In genomic region chr12:96121271-96121711, GRCh38 we compare ENCODE assay signal across 10 cellular contexts.
DNase-seq lines count a peak whose midpoint lies in the region; ATAC-seq, FAIRE-seq and TF ChIP-seq lines count a peak whose summit lies in the region.
"Had no signal": no experiment of that assay in that cellular context is flagged by ENCODE, and none has a peak within 500 bp of the region (broad histone marks: within the 10 kb centered on the region; RNA-seq: fewer than 3 reads in every experiment).

No MANE protein-coding gene starts in this region.

- no peak overlapping the region for H3K23ac ChIP-seq in H1 (ENCODE audit: insufficient read length)

- CTCF ChIA-PET in H1 (lab: Charles Lee; ENCODE audit: partially characterized antibody) = interaction anchor here (0.9 kb wide), 2 partner anchors 21 to 60 kb away, joined by 4 to 5 read pairs; no protein-coding TSS in a partner anchor

- no peak overlapping the region for H3K4me2 ChIP-seq in H1 (ENCODE audit: insufficient read depth in 1 of 2, low read depth in 2 of 2, low read length in 2 of 2)

- H2AK5ac ChIP-seq in H1 (ENCODE audit: low read depth, low read length) = 0 out of 2 replicates have a peak overlapping the region, but pooled peaks have one; percentile 66

- H4K91ac ChIP-seq in H1 (replicated peaks; ENCODE audit: insufficient read length, low read length) = peak overlapping the region; percentile 20

- no peaks in the 10 kb centered on the region for H3K79me1 ChIP-seq in H1 (ENCODE audit: low read depth, low read length)

- no peak overlapping the region for H2BK120ac ChIP-seq in H1 (replicated peaks; ENCODE audit: low read depth, low read length)

- no peak overlapping the region for H4K5ac ChIP-seq in H1 (ENCODE audit: insufficient read length, low read depth, low read length)

- no peaks in the 10 kb centered on the region for H4K20me1 ChIP-seq in H1 (replicated peaks in 1 of 2; ENCODE audit: control insufficient read depth in 1 of 2, insufficient read depth in 2 of 2, low read length in 2 of 2)

- H3K4me3 ChIP-seq in GM06990 (replicated peaks; ENCODE audit: low read depth, low read length) = peak overlapping the region; percentile 22
- no peak overlapping the region for H3K4me3 ChIP-seq in H1 (ENCODE audit: extremely low read depth in 1 of 4, insufficient read depth in 2 of 4, low read depth in 3 of 4, low read length in 4 of 4)
- H3K4me3 ChIP-seq: colonic mucosa had no signal

- 77% methylated on average over 4 of the region's 4 CpGs; no CpG with 5 or more reads in 1 of the 2 experiments for WGBS in H1 (ENCODE audit: extremely low coverage in 1 of 2, insufficient coverage in 1 of 2, insufficient read length in 1 of 2, insufficient replicate concordance in 2 of 2, low coverage in 1 of 2, low lambda C conversion rate in 2 of 2, missing lambda C conversion rate in 1 of 2), 2 experiments

- TF ChIP-seq RAD21 in H1 (IDR thresholded peaks at IDR 0.05 in 1 of 2, conservative IDR thresholded peaks at IDR 0.05 in 1 of 2; ENCODE audit: low read depth in 2 of 2, low read length in 2 of 2) = no peak

- H3K14ac ChIP-seq in H1 (ENCODE audit: insufficient read length) = no peak overlapping the region

- no peak overlapping the region for H2BK15ac ChIP-seq in H1 (ENCODE audit: low read length)

- TF ChIP-seq POLR2A in H1 (IDR thresholded peaks at IDR 0.05; ENCODE audit: control extremely low read depth in 1 of 2, low read depth in 2 of 2, low read length in 2 of 2) = no peak

- ATAC-seq in GM21390 (IDR thresholded peaks at IDR 0.05; ENCODE audit: unreplicated experiment) (peak; percentile 81), HG03521 (IDR thresholded peaks at IDR 0.05; ENCODE audit: unreplicated experiment) (peak; percentile 39)

- FAIRE-seq in H1 (lab: Jason Lieb, UNC) = no peak

- H3K27ac ChIP-seq in H1 (ENCODE audit: low read depth, low read length) = no peak overlapping the region
- H3K27ac ChIP-seq: colonic mucosa had no signal

- POLR2A ChIA-PET in H1 (lab: Charles Lee; ENCODE audit: partially characterized antibody) = interaction anchor here (1.5 kb wide), 1 partner anchor 11 kb away, joined by 4 read pairs; no protein-coding TSS in a partner anchor

- no peak overlapping the region for H4K8ac ChIP-seq in H1 (ENCODE audit: extremely low read depth, insufficient read depth, low read length)

- no peak overlapping the region for H3K56ac ChIP-seq in H1 (replicated peaks; ENCODE audit: insufficient read length, low read depth, low read length)

- H3K18ac ChIP-seq in H1 (ENCODE audit: extremely low read depth, low read length) = peak overlapping the region; percentile 48; the same call in 1 of the 2 replicates

- H3K23me2 ChIP-seq in H1 (ENCODE audit: low read depth, low read length) = no peaks in the 10 kb centered on the region; the same call in 1 of the 2 replicates

- H2BK5ac ChIP-seq in H1 (ENCODE audit: low read depth, low read length) = no peak overlapping the region

- 0 out of 2 replicates have a peak overlapping the region, but pooled peaks have one; percentile 67 for H2BK20ac ChIP-seq in H1 (ENCODE audit: low read length)

- H3K27me3 ChIP-seq in GM06990 (replicated peaks; ENCODE audit: control insufficient read depth, insufficient read depth, low read length) = no peaks in the 10 kb centered on the region
- H3K27me3 ChIP-seq in H1 (replicated peaks in 1 of 4; ENCODE audit: control insufficient read depth in 3 of 4, extremely low read depth in 1 of 4, insufficient read depth in 3 of 4, low read length in 3 of 4) = no peaks in the 10 kb centered on the region
- H3K27me3 ChIP-seq: colonic mucosa had no signal

- H2AFZ ChIP-seq in H1 (ENCODE audit: low read length) = peak overlapping the region; percentile 79

- H3K9me3 ChIP-seq in H1 (ENCODE audit: insufficient read depth in 2 of 2, low read depth in 1 of 2, low read length in 1 of 2) = no peaks in the 10 kb centered on the region
- H3K9me3 ChIP-seq: colonic mucosa had no signal

- TF ChIP-seq EP300 in H1 (IDR thresholded peaks at IDR 0.05; ENCODE audit: borderline replicate concordance in 1 of 2, low read depth in 2 of 2, low read length in 2 of 2) = no peak

- peak overlapping the region; percentile 27 for H3K4ac ChIP-seq in H1 (replicated peaks; ENCODE audit: insufficient read length, low read depth, low read length)

- H3K36me3 ChIP-seq in GM06990 (ENCODE audit: control insufficient read depth, insufficient read depth, low read length) (no peaks in the 10 kb centered on the region), H1 (ENCODE audit: control insufficient read depth in 2 of 4, insufficient read depth in 4 of 4, low read length in 3 of 4) (no peaks in the 10 kb centered on the region)
- H3K36me3 ChIP-seq: colonic mucosa had no signal

- H3K4me1 ChIP-seq in H1 (replicated peaks in 1 of 4; ENCODE audit: control insufficient read depth in 3 of 4, insufficient read depth in 4 of 4, low read length in 3 of 4) = peaks cover 0 to 8% (median 4%) of the 10 kb centered on the region in 4 experiments; a peak in 4 of 7 replicates

- H3K79me2 ChIP-seq in H1 (ENCODE audit: control insufficient read depth in 1 of 2, insufficient read depth in 2 of 2, low read length in 2 of 2) = no peaks in the 10 kb centered on the region

- DNase-seq in GM06990 (ENCODE audit: extremely low read depth, insufficient read length) (no peak), H1 (ENCODE audit: low read depth in 1 of 2, low spot score in 2 of 2) (no peak), AG08396 (ENCODE audit: low spot score) (no peak), ureter (ENCODE audit: low spot score) (no peak)
- no peak for DNase-seq in effector CD8-positive, alpha-beta T cell (lab: John Stamatoyannopoulos, UW)
- no peak for DNase-seq in activated CD4-positive, alpha-beta T cell treated with anti-CD3 and anti-CD28 coated beads for 1 hour
- DNase-seq: Right ventricle myocardium superior had no signal

- TF ChIP-seq CTCF in GM06990 (IDR thresholded peaks at IDR 0.05; ENCODE audit: insufficient read depth, low read length, poor library complexity, severe bottlenecking) (no peak), H1 (IDR thresholded peaks at IDR 0.05; ENCODE audit: control extremely low read depth in 1 of 3, insufficient read depth in 1 of 3, low read depth in 1 of 3, low read length in 3 of 3) (no peak)

- H2BK12ac ChIP-seq in H1 (ENCODE audit: low read depth, low read length) = no peak overlapping the region

- H3K9ac ChIP-seq in H1 (replicated peaks in 1 of 4; ENCODE audit: extremely low read depth in 1 of 4, low read depth in 3 of 4, low read length in 3 of 4) = no peak overlapping the region

TF ChIP-seq in H1, 55 proteins besides CTCF, POLR2A, EP300 and RAD21 (continues in another document):
- TF ChIP-seq CTBP2 (IDR thresholded peaks at IDR 0.05; ENCODE audit: borderline replicate concordance, insufficient read depth, insufficient read length, low read length) = no peak
- TF ChIP-seq SRF (IDR thresholded peaks at IDR 0.05; ENCODE audit: low read depth, low read length) = no peak
- TF ChIP-seq SAP30 (IDR thresholded peaks at IDR 0.05; ENCODE audit: insufficient read depth, insufficient replicate concordance, low read length) = no peak
